19 cellular contexts compared by ENCODE assay signal in genomic region chr3:133362539-133362938, GRCh38. TPM values are rescaled to one million over a fixed set of nuclear protein-coding genes. Genes with fewer than 3 reads are reported as not detected.
"Had no signal": no experiment of that assay in that cellular context is flagged by ENCODE, and none has a peak within 500 bp of the region (broad histone marks: within the 10 kb centered on the region; RNA-seq: fewer than 3 reads in every experiment).

No MANE protein-coding gene starts in this region.

- H3K9me3 ChIP-seq: esophagus muscularis mucosa, left lung, ovary, spleen, testis, upper lobe of right lung had no signal

- H3K4me3 ChIP-seq: coronary artery, esophagus muscularis mucosa, hepatocyte, left lung, ovary, spleen, testis, upper lobe of right lung had no signal

- H3K9me3 Mint-ChIP-seq: activated CD4-positive, alpha-beta memory T cell treated with anti-CD3 and anti-CD28 coated beads for 36 hours; activated T-cell treated with anti-CD3 and anti-CD28 coated beads, Interleukin-2, amount 50 U/mL, for 24 hours; stimulated activated naive CD8-positive, alpha-beta T cell treated with anti-CD3 and anti-CD28 coated beads, Interleukin-15, amount 100 ng/mL, for 72 hours had no signal

- H3K27me3 Mint-ChIP-seq: activated T-cell treated with anti-CD3 and anti-CD28 coated beads, Interleukin-2, amount 50 U/mL, for 24 hours; stimulated activated naive CD8-positive, alpha-beta T cell treated with anti-CD3 and anti-CD28 coated beads, Interleukin-15, amount 100 ng/mL, for 72 hours had no signal

- H2AFZ ChIP-seq: hepatocyte had no signal

- H3K36me3 Mint-ChIP-seq: activated CD4-positive, alpha-beta memory T cell treated with anti-CD3 and anti-CD28 coated beads for 36 hours had no signal

- H3K4me1 Mint-ChIP-seq: stimulated activated naive CD8-positive, alpha-beta T cell treated with anti-CD3 and anti-CD28 coated beads, Interleukin-15, amount 100 ng/mL, for 72 hours had no signal

- H3K4me2 ChIP-seq: hepatocyte had no signal

- ATAC-seq: left lung; sciatic nerve; stimulated activated naive CD8-positive, alpha-beta T cell treated with anti-CD3 and anti-CD28 coated beads, Interleukin-15, amount 100 ng/mL, for 72 hours; upper lobe of right lung had no signal

- H3K36me3 ChIP-seq: esophagus muscularis mucosa, left lung, ovary, spleen, upper lobe of right lung had no signal

- H3K27me3 ChIP-seq: esophagus muscularis mucosa, hepatocyte, left lung, ovary, testis, upper lobe of right lung had no signal

- H3K4me1 ChIP-seq: left lung, spleen, testis, upper lobe of right lung had no signal

- H3K4me3 Mint-ChIP-seq: activated CD4-positive, alpha-beta memory T cell treated with anti-CD3 and anti-CD28 coated beads for 36 hours; activated T-cell treated with anti-CD3 and anti-CD28 coated beads, Interleukin-2, amount 50 U/mL, for 24 hours; stimulated activated naive CD8-positive, alpha-beta T cell treated with anti-CD3 and anti-CD28 coated beads, Interleukin-15, amount 100 ng/mL, for 72 hours had no signal

- H3K27ac ChIP-seq: coronary artery, esophagus muscularis mucosa, hepatocyte, left lung, ovary, spleen, testis, upper lobe of right lung had no signal

- DNase-seq: activated CD4-positive, alpha-beta memory T cell treated with anti-CD3 and anti-CD28 coated beads for 36 hours; activated CD4-positive, alpha-beta T cell treated with anti-CD3 and anti-CD28 coated beads for 1 hour; activated effector memory CD4-positive, alpha-beta T cell treated with Interleukin-2 at 50 U/mL for 16 hours; activated naive CD4-positive, alpha-beta T cell treated with anti-CD3 and anti-CD28 coated beads, Interleukin-2, amount 50 U/mL, for 16 hours; activated T-cell treated with anti-CD3 and anti-CD28 coated beads, Interleukin-2, amount 50 U/mL, for 24 hours; effector CD4-positive, alpha-beta T cell; kidney; left lung; mammary epithelial cell; ovary; spleen; stimulated activated naive CD8-positive, alpha-beta T cell treated with anti-CD3 and anti-CD28 coated beads, Interleukin-15, amount 100 ng/mL, for 72 hours; testis; upper lobe of right lung had no signal

- H3K27ac Mint-ChIP-seq: activated CD4-positive, alpha-beta memory T cell treated with anti-CD3 and anti-CD28 coated beads for 36 hours; activated T-cell treated with anti-CD3 and anti-CD28 coated beads, Interleukin-2, amount 50 U/mL, for 24 hours; stimulated activated naive CD8-positive, alpha-beta T cell treated with anti-CD3 and anti-CD28 coated beads, Interleukin-15, amount 100 ng/mL, for 72 hours had no signal

- H3K79me2 ChIP-seq: hepatocyte had no signal

RNA-seq across cellular contexts. Expression of gene BFSP2, which starts 37.3 kb away (rescaled TPM):
- total RNA-seq: activated CD4-positive, alpha-beta memory T cell treated with anti-CD3 and anti-CD28 coated beads for 36 hours; cardiac septum; esophagus muscularis mucosa; hepatocyte; left lung; mammary epithelial cell; ovary; sciatic nerve; testis; upper lobe of right lung had no signal
- polyA plus RNA-seq: hepatocyte, mammary epithelial cell, ovary had no signal
